ENCODE assay signal across 8 cellular contexts in genomic region chr15:45279024-45279697, GRCh38. TPM values are rescaled to one million over a fixed set of nuclear protein-coding genes. Genes with fewer than 3 reads are reported as not detected.
DNase-seq lines count a peak whose midpoint lies in the region; ATAC-seq and TF ChIP-seq lines count a peak whose summit lies in the region.

No MANE protein-coding gene starts in this region.

- 1% methylated on average over 33 of the region's 33 CpGs for WGBS in prostate gland
- WGBS in urinary bladder: 3% methylated on average over 33 of the region's 33 CpGs

- H3K36me3 ChIP-seq in ascending aorta: no peaks in the 10 kb centered on the region
- H3K36me3 ChIP-seq in right atrium auricular region: no peaks in the 10 kb centered on the region
- no peaks in the 10 kb centered on the region for H3K36me3 ChIP-seq in prostate gland
- H3K36me3 ChIP-seq in urinary bladder (ENCODE audit: insufficient read depth): no peaks in the 10 kb centered on the region

- H3K4me1 ChIP-seq in ascending aorta: peaks cover 0 to 11% of the 10 kb centered on the region in 2 donors
- H3K4me1 ChIP-seq in right atrium auricular region: peaks cover 0 to 13% of the 10 kb centered on the region in 2 donors
- no peaks in the 10 kb centered on the region for H3K4me1 ChIP-seq in prostate gland (replicated peaks)
- H3K4me1 ChIP-seq in urinary bladder (ENCODE audit: insufficient read depth): no peaks in the 10 kb centered on the region

- intact Hi-C loops in ascending aorta (cut with DNase I) (loop anchor here (1.0 to 2.0 kb wide), 3 partner anchors 78 to 112 kb away; partner anchors contain the start of gene GATM), prostate gland (cut with DNase I) (loop anchor here (2.0 kb wide), 1 partner anchor 112 kb away; no protein-coding TSS in a partner anchor)

- H3K4me3 ChIP-seq in ascending aorta (peak overlapping the region; percentile 64 to 71), right atrium auricular region (peak overlapping the region; percentile 53 to 58), prostate gland (peak overlapping the region; percentile 46 to 47), urinary bladder (ENCODE audit: low read depth, low read length) (peak overlapping the region; percentile 50)

- H3K27me3 ChIP-seq in ascending aorta: no peaks in the 10 kb centered on the region
- no peaks in the 10 kb centered on the region for H3K27me3 ChIP-seq in right atrium auricular region
- H3K27me3 ChIP-seq in prostate gland (replicated peaks; ENCODE audit: insufficient read depth): no peaks in the 10 kb centered on the region

- DNase-seq in NCI-H187 (lab: John Stamatoyannopoulos, UW) (peak; percentile 92 to 96), T-helper 2 cell (peak; percentile 87 to 97 (median 95)), ascending aorta (ENCODE audit: low spot score in 2 of 2) (peak; percentile 91 to 99), right atrium auricular region (ENCODE audit: low spot score) (peak; percentile 99), prostate gland (ENCODE audit: low spot score) (peak; percentile 98)

- TF ChIP-seq CTCF in ascending aorta (IDR thresholded peaks at IDR 0.05) (no peak), right atrium auricular region (IDR thresholded peaks at IDR 0.05) (no peak), prostate gland (IDR thresholded peaks at IDR 0.05) (peak in 2 of 4 experiments; percentile 21 to 24)

- H3K9me3 ChIP-seq in ascending aorta: no peaks in the 10 kb centered on the region
- no peaks in the 10 kb centered on the region for H3K9me3 ChIP-seq in right atrium auricular region
- no peaks in the 10 kb centered on the region for H3K9me3 ChIP-seq in prostate gland

- ATAC-seq in GM18502 (IDR thresholded peaks at IDR 0.05; ENCODE audit: poor library complexity, unreplicated experiment) (peak; percentile 100), HG02943 (IDR thresholded peaks at IDR 0.05; ENCODE audit: low read depth, unreplicated experiment) (peak; percentile 100)

- TF ChIP-seq POLR2A in prostate gland (IDR thresholded peaks at IDR 0.05): peak; percentile 76

- H3K27ac ChIP-seq in ascending aorta: peak overlapping the region; percentile 82 to 86
- H3K27ac ChIP-seq in right atrium auricular region: peak overlapping the region; percentile 76 to 91
- peak overlapping the region; percentile 88 to 90 for H3K27ac ChIP-seq in prostate gland
- peak overlapping the region; percentile 88 for H3K27ac ChIP-seq in urinary bladder (ENCODE audit: low read depth)

RNA-seq across cellular contexts. Expression of gene SLC28A2, which starts 27.1 kb away (rescaled TPM):
- not detected for total RNA-seq in ascending aorta
- total RNA-seq in right atrium auricular region: not detected
- under 1 TPM in 1 of 2 donors, not detected in 1; 0.51 TPM for total RNA-seq in prostate gland
- not detected for total RNA-seq in urinary bladder
- polyA plus RNA-seq in urinary bladder: not detected

Comparison
In these comparisons a context has a peak if more than half of its experiments do, and no peak if none do; other contexts are left out.
1. Peak in every context shown above with its lines: DNase-seq, ATAC-seq, H3K4me3 ChIP-seq and H3K27ac ChIP-seq.